Comparison of ENCODE assay signal across 20 cellular contexts in the genomic region with DNA sequence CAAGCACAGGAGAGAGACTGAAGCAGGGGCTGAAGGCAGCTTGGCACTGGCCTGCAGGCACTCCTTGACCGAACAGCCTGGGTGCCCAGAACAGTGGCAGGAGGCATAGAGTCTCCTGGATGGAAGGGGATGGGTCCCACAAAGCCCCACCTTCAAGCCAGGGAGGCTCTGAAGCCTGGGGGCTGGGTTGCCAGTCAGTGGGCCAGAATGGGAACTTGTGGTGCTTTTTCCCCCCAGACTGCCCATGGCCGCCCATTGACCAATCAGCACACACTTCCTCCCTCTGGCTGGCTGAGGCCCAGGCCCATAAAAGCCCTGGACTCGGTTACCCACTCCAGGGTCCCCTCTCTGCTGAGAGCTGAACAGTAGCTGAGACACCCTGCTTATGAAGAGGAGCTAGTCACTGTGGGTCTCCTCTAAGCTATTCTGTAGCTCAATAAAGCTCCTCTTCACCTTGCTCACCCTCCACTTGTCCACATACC.
"Had no signal": no experiment of that assay in that cellular context is flagged by ENCODE, and none has a peak within 500 bp of the region (broad histone marks: within the 10 kb centered on the region; RNA-seq: fewer than 3 reads in every experiment).

No MANE protein-coding gene starts in this region.

- ATAC-seq: activated CD4-positive, alpha-beta T cell treated with anti-CD3 and anti-CD28 coated beads for 36 hours; activated CD8-positive, alpha-beta memory T cell treated with anti-CD3 and anti-CD28 coated beads, Interleukin-2, amount 10 ng/mL, durations not matched to agents 7 days and 5 days; body of pancreas; sciatic nerve had no signal

- H3K36me3 ChIP-seq: adrenal gland, esophagus squamous epithelium, tibial artery had no signal

- H2AFZ ChIP-seq: hepatocyte had no signal

- H3K27ac ChIP-seq: adrenal gland, body of pancreas, esophagus squamous epithelium, hepatocyte, psoas muscle, tibial artery, VCaP had no signal

- DNase-seq: activated CD4-positive, alpha-beta memory T cell treated with anti-CD3 and anti-CD28 coated beads for 36 hours; activated CD4-positive, alpha-beta T cell treated with anti-CD3 and anti-CD28 coated beads for 36 hours; activated CD8-positive, alpha-beta memory T cell treated with anti-CD3 and anti-CD28 coated beads, Interleukin-2, amount 10 ng/mL, durations not matched to agents 7 days and 5 days; activated effector memory CD4-positive, alpha-beta T cell treated with anti-CD3 and anti-CD28 coated beads, Interleukin-2, amount 50 U/mL, for 16 hours; activated T-cell treated with anti-CD3 and anti-CD28 coated beads, Interleukin-2, amount 50 U/mL, for 24 hours; adrenal gland; body of pancreas; cortex of kidney; effector CD8-positive, alpha-beta T cell; esophagus squamous epithelium; midbrain; psoas muscle; stimulated activated CD4-positive, alpha-beta T cell treated with anti-CD3 and anti-CD28 coated beads, Interleukin-12 subunit alpha, Interleukin-12 subunit beta, amount 100 ng/mL, for 4 hours; stimulated activated CD4-positive, alpha-beta T cell treated with anti-CD3 and anti-CD28 coated beads, Interleukin-2, amount 100 ng/mL, for 24 hours; tibial artery had no signal

- H3K4me3 ChIP-seq: adrenal gland, body of pancreas, esophagus squamous epithelium, hepatocyte, lung, psoas muscle, tibial artery had no signal

- H3K4me2 ChIP-seq: hepatocyte had no signal

- H3K9me3 ChIP-seq: adrenal gland, body of pancreas, esophagus squamous epithelium, psoas muscle, tibial artery had no signal

- FAIRE-seq: endothelial cell of umbilical vein had no signal

- H3K4me1 ChIP-seq: body of pancreas, esophagus squamous epithelium, psoas muscle had no signal

- H3K27me3 ChIP-seq: adrenal gland, body of pancreas, esophagus squamous epithelium, hepatocyte, tibial artery had no signal
